31 cellular contexts compared by ENCODE assay signal in the genomic region with DNA sequence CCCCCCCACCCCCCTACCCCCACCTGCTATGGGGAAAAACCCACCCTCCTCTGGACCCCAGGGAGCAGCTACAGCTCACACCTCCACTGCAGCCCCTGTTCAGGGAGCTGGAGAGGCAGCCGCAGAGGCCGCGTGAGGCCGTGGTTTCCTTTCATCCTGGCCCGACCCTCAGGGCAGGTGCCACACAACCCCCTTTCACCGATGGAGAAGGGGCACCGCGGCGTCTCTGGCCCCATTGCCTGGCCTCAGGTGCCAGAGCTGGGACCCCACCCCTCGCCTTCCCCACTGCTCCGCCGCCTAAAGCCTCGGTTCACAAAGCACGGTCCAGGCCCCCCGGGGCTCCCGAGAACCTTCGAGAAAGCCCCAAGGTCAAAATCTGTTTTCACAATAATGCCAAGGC. TPM values are rescaled to one million over a fixed set of nuclear protein-coding genes. Genes with fewer than 3 reads are reported as not detected.
"Had no signal": no experiment of that assay in that cellular context is flagged by ENCODE, and none has a peak within 500 bp of the region (broad histone marks: within the 10 kb centered on the region; RNA-seq: fewer than 3 reads in every experiment).

No MANE protein-coding gene starts in this region.

- ATAC-seq: activated CD8-positive, alpha-beta memory T cell treated with anti-CD3 and anti-CD28 coated beads, Interleukin-2, amount 10 ng/mL, durations not matched to agents 7 days and 5 days had no signal

- H3K27ac Mint-ChIP-seq: activated CD8-positive, alpha-beta memory T cell treated with anti-CD3 and anti-CD28 coated beads, Interleukin-2, amount 10 ng/mL, durations not matched to agents 7 days and 5 days; activated naive CD4-positive, alpha-beta T cell treated with anti-CD3 and anti-CD28 coated beads, Interleukin-2, amount 50 U/mL, for 24 hours; activated T-cell treated with anti-CD3 and anti-CD28 coated beads, Interleukin-2, amount 50 U/mL, for 24 hours; activated T-helper 1 cell treated with anti-CD3 and anti-CD28 coated beads, Interleukin-12 subunit alpha, Interleukin-12 subunit beta, Interleukin-2, Interleukin-4 antibody, amounts not matched to agents 30 ng/mL and 10 ng/mL and 1 ng/mL, durations not matched to agents 14 hours and 24 hours and 36 hours; T-helper 1 cell treated with Interleukin-12 subunit alpha and Interleukin-12 subunit beta and Interleukin-4 antibody, amounts not matched to agents 30 μg/mL and 1 μg/mL, for 36 hours; WTC11 had no signal

- H3K9me3 ChIP-seq: Peyer's patch, SJSA1 had no signal

- DNase-seq: activated CD4-positive, alpha-beta T cell treated with anti-CD3 and anti-CD28 coated beads for 48 hours; activated CD4-positive, alpha-beta T cell treated with anti-CD3 and anti-CD28 coated beads, Interleukin-2, amount 50 U/mL, for 4 hours; activated CD4-positive, CD25-positive, alpha-beta regulatory T cell treated with anti-CD3 and anti-CD28 coated beads, Interleukin-2, amount 50 U/mL, for 72 hours; activated CD8-positive, alpha-beta memory T cell treated with anti-CD3 and anti-CD28 coated beads, Interleukin-2, amount 10 ng/mL, durations not matched to agents 7 days and 5 days; activated effector memory CD4-positive, alpha-beta T cell treated with Interleukin-2 at 50 U/mL for 16 hours; activated naive CD4-positive, alpha-beta T cell; activated T-cell treated with anti-CD3 and anti-CD28 coated beads, Interleukin-2, amount 50 U/mL, for 24 hours; aorta; central memory CD4-positive, alpha-beta T cell; KG1; NCI-H1048; NCI-H1694; NCI-H2029; NCI-H2107; NCI-H2227 treated with DMSO at 0.1 percent for 48 hours; NCI-H446 treated with DMSO at 0.1 percent for 48 hours; NCI-H524 treated with DMSO at 0.1 percent for 48 hours; NCI-H82; OCI-M1; Peyer's patch; SHP77; SW 1271 had no signal

- H3K27ac ChIP-seq: Peyer's patch, RWPE1, SJSA1 had no signal

- H3K9me3 Mint-ChIP-seq: activated naive CD4-positive, alpha-beta T cell treated with anti-CD3 and anti-CD28 coated beads, Interleukin-2, amount 50 U/mL, for 24 hours; activated T-cell treated with anti-CD3 and anti-CD28 coated beads, Interleukin-2, amount 50 U/mL, for 24 hours; activated T-helper 1 cell treated with anti-CD3 and anti-CD28 coated beads, Interleukin-12 subunit alpha, Interleukin-12 subunit beta, Interleukin-2, Interleukin-4 antibody, amounts not matched to agents 30 ng/mL and 10 ng/mL and 1 ng/mL, durations not matched to agents 14 hours and 24 hours and 36 hours; T-helper 1 cell treated with Interleukin-12 subunit alpha and Interleukin-12 subunit beta and Interleukin-4 antibody, amounts not matched to agents 30 μg/mL and 1 μg/mL, for 36 hours had no signal

- H3K4me3 ChIP-seq: Peyer's patch, SJSA1 had no signal

- H3K36me3 Mint-ChIP-seq: activated CD8-positive, alpha-beta memory T cell treated with anti-CD3 and anti-CD28 coated beads, Interleukin-2, amount 10 ng/mL, durations not matched to agents 7 days and 5 days; activated naive CD4-positive, alpha-beta T cell treated with anti-CD3 and anti-CD28 coated beads, Interleukin-2, amount 50 U/mL, for 24 hours; WTC11 had no signal

- H3K36me3 ChIP-seq: Peyer's patch, SJSA1 had no signal

- H3K4me3 Mint-ChIP-seq: activated CD8-positive, alpha-beta memory T cell treated with anti-CD3 and anti-CD28 coated beads, Interleukin-2, amount 10 ng/mL, durations not matched to agents 7 days and 5 days; activated naive CD4-positive, alpha-beta T cell treated with anti-CD3 and anti-CD28 coated beads, Interleukin-2, amount 50 U/mL, for 24 hours; activated T-cell treated with anti-CD3 and anti-CD28 coated beads, Interleukin-2, amount 50 U/mL, for 24 hours; activated T-helper 1 cell treated with anti-CD3 and anti-CD28 coated beads, Interleukin-12 subunit alpha, Interleukin-12 subunit beta, Interleukin-2, Interleukin-4 antibody, amounts not matched to agents 30 ng/mL and 10 ng/mL and 1 ng/mL, durations not matched to agents 14 hours and 24 hours and 36 hours; T-helper 1 cell treated with Interleukin-12 subunit alpha and Interleukin-12 subunit beta and Interleukin-4 antibody, amounts not matched to agents 30 μg/mL and 1 μg/mL, for 36 hours; WTC11 had no signal

- H3K4me1 Mint-ChIP-seq: activated CD8-positive, alpha-beta memory T cell treated with anti-CD3 and anti-CD28 coated beads, Interleukin-2, amount 10 ng/mL, durations not matched to agents 7 days and 5 days; activated naive CD4-positive, alpha-beta T cell treated with anti-CD3 and anti-CD28 coated beads, Interleukin-2, amount 50 U/mL, for 24 hours had no signal

RNA-seq across cellular contexts. Expression of gene KCNQ2, which starts 11.8 kb away (rescaled TPM):
- total RNA-seq: activated T-helper 1 cell treated with anti-CD3 and anti-CD28 coated beads, Interleukin-12 subunit alpha, Interleukin-12 subunit beta, Interleukin-2, Interleukin-4 antibody, amounts not matched to agents 30 ng/mL and 10 ng/mL and 1 ng/mL, durations not matched to agents 14 hours and 24 hours and 36 hours; aorta; bronchial epithelial cell; LHCN-M2; M059J; Peyer's patch; SJSA1 had no signal
- polyA plus RNA-seq: aorta had no signal

RNA-seq across cellular contexts. Expression of gene PTK6, which starts 52.9 kb away (rescaled TPM):
- total RNA-seq: M059J, SJSA1 had no signal
